In genomic region chr1:3283849-3284248, GRCh38 we compare ENCODE assay signal across 8 cellular contexts.
A peak's percentile ranks its signal among the peaks of the same experiment; 100 is the strongest.
DNase-seq lines count a peak whose midpoint lies in the region; ATAC-seq and TF ChIP-seq lines count a peak whose summit lies in the region.

No MANE protein-coding gene starts in this region.

- H3K4me3 ChIP-seq in LNCaP clone FGC (ENCODE audit: low read depth, low read length): no peak overlapping the region

- ATAC-seq in esophagus mucosa (peak; percentile 17), HG03571 (IDR thresholded peaks at IDR 0.05; ENCODE audit: unreplicated experiment) (no peak)

- DNase-seq in D341Med (ENCODE audit: low spot score) (peak; percentile 65), LNCaP clone FGC (ENCODE audit: low read depth) (no peak), nucleus accumbens (lab: John Stamatoyannopoulos, UW) (peak in 40 of 56 donors; percentile 4 to 72 (median 30)), NCI-H2196 (lab: John Stamatoyannopoulos, UW; ENCODE audit: unreplicated experiment) (no peak), NOMO-1 treated with dmso at 0.1 percent for 144 hours (lab: John Stamatoyannopoulos, UW; ENCODE audit: unreplicated experiment) (no peak)
- no peak for DNase-seq in activated CD8-positive, alpha-beta memory T cell treated with anti-CD3 and anti-CD28 coated beads for 24 hours

- peak; percentile 82 for TF ChIP-seq CTCF in LNCaP clone FGC (IDR thresholded peaks at IDR 0.05; ENCODE audit: control insufficient read depth, extremely low read depth, insufficient read depth)

Comparison
In these comparisons a context has a peak if more than half of its experiments do, and no peak if none do; other contexts are left out.
1. DNase-seq: peak in D341Med (single experiment) and nucleus accumbens (40 of 56); none in LNCaP clone FGC (single experiment), NCI-H2196 (single experiment), NOMO-1 treated with dmso at 0.1 percent for 144 hours (single experiment) and activated CD8-positive, alpha-beta memory T cell treated with anti-CD3 and anti-CD28 coated beads for 24 hours (single experiment).